Comparison of ENCODE assay signal across 14 cellular contexts in genomic region chr6:109442393-109442924, GRCh38. TPM values are rescaled to one million over a fixed set of nuclear protein-coding genes. Genes with fewer than 3 reads are reported as not detected.
A peak's percentile ranks its signal among the peaks of the same experiment; 100 is the strongest.
DNase-seq lines count a peak whose midpoint lies in the region; ATAC-seq and TF ChIP-seq lines count a peak whose summit lies in the region.
"Had no signal": no experiment of that assay in that cellular context is flagged by ENCODE, and none has a peak within 500 bp of the region (broad histone marks: within the 10 kb centered on the region; RNA-seq: fewer than 3 reads in every experiment).

No MANE protein-coding gene starts in this region.

- POLR2A ChIA-PET in activated B cell treated with CpG ODN at 0.5 μM for 24 hours (lab: Charles Lee), result interaction anchor here (0.6 to 6.7 kb wide), 6 partner anchors 8 to 65 kb away, joined by 3 to 154 read pairs (median 20); partner anchors contain the start of genes CD164 and MICAL1

- H3K4me3 ChIP-seq in stomach, result no peak overlapping the region
- H3K4me3 ChIP-seq: cardiac muscle cell had no signal

- TF ChIP-seq POLR2A in stomach (IDR thresholded peaks at IDR 0.05), result no peak

- CTCF ChIA-PET in activated naive CD4-positive, alpha-beta T cell treated with anti-CD3 and anti-CD28 coated beads for 36 hours (lab: Charles Lee), result interaction anchor here (0.5 to 3.3 kb wide), 8 partner anchors 11 to 597 kb away, joined by 3 to 13 read pairs (median 6); partner anchors contain the start of genes CD164, MICAL1 and ZBTB24
- CTCF ChIA-PET in activated B cell treated with CpG ODN at 0.5 μM for 24 hours (lab: Charles Lee), result interaction anchor here (0.7 to 3.2 kb wide), 6 partner anchors 10 to 40 kb away, joined by 3 to 31 read pairs (median 3); partner anchors contain the start of genes MICAL1 and ZBTB24

- no peaks in the 10 kb centered on the region for H3K27me3 ChIP-seq in stomach
- H3K27me3 ChIP-seq: cardiac muscle cell, vagina had no signal

- ATAC-seq in activated B cell treated with CpG ODN at 0.5 μM for 24 hours (ENCODE audit: low read depth) (no peak), HG03108 (IDR thresholded peaks at IDR 0.05; ENCODE audit: unreplicated experiment) (no peak)
- ATAC-seq: lower lobe of right lung had no signal

- no peak for DNase-seq in activated naive CD4-positive, alpha-beta T cell treated with anti-CD3 and anti-CD28 coated beads for 36 hours
- no peak for DNase-seq in activated naive CD4-positive, alpha-beta T cell treated with anti-CD3 and anti-CD28 coated beads, Interleukin-2, amount 50 U/mL, for 16 hours
- no peak for DNase-seq in activated B cell treated with CpG ODN at 0.5 μM for 24 hours
- DNase-seq in glutamatergic neuron, result no peak
- DNase-seq in stomach, result peak; percentile 17
- DNase-seq in glomerular visceral epithelial cell (ENCODE audit: extremely low spot score), result no peak
- DNase-seq in NCI-H1930 (lab: John Stamatoyannopoulos, UW), result no peak
- DNase-seq: hypothalamus, lower lobe of right lung, NCI-H1048 had no signal

- H3K36me3 Mint-ChIP-seq in activated naive CD4-positive, alpha-beta T cell treated with anti-CD3 and anti-CD28 coated beads for 36 hours (ENCODE audit: low read depth), result peaks cover 8% of the 10 kb centered on the region
- H3K36me3 Mint-ChIP-seq in activated B cell treated with CpG ODN at 0.5 μM for 24 hours (ENCODE audit: low read depth) (peaks cover 57% of the 10 kb centered on the region), glutamatergic neuron (ENCODE audit: unreplicated experiment) (no peaks in the 10 kb centered on the region)

- peaks cover 34 to 56% (median 51%) of the 10 kb centered on the region in 4 donors for H3K36me3 ChIP-seq in stomach
- H3K36me3 ChIP-seq: cardiac muscle cell had no signal

- no peaks in the 10 kb centered on the region for H3K27me3 Mint-ChIP-seq in activated naive CD4-positive, alpha-beta T cell treated with anti-CD3 and anti-CD28 coated beads for 36 hours (ENCODE audit: low read depth)
- H3K27me3 Mint-ChIP-seq in activated B cell treated with CpG ODN at 0.5 μM for 24 hours, result no peaks in the 10 kb centered on the region
- peaks cover 30% of the 10 kb centered on the region for H3K27me3 Mint-ChIP-seq in glutamatergic neuron (ENCODE audit: unreplicated experiment)

- TF ChIP-seq CTCF in activated B cell treated with CpG ODN at 0.5 μM for 24 hours (IDR thresholded peaks at IDR 0.05) (no peak), glutamatergic neuron (IDR thresholded peaks at IDR 0.05; ENCODE audit: partially characterized antibody, unreplicated experiment) (no peak), stomach (IDR thresholded peaks at IDR 0.05) (no peak)

- peaks cover 27% of the 10 kb centered on the region for H3K4me1 Mint-ChIP-seq in activated naive CD4-positive, alpha-beta T cell treated with anti-CD3 and anti-CD28 coated beads for 36 hours (ENCODE audit: low read depth)
- H3K4me1 Mint-ChIP-seq in activated B cell treated with CpG ODN at 0.5 μM for 24 hours, result peaks cover 39% of the 10 kb centered on the region
- H3K4me1 Mint-ChIP-seq in glutamatergic neuron (ENCODE audit: low read depth, unreplicated experiment), result no peaks in the 10 kb centered on the region

- peak overlapping the region; percentile 94 for H3K4me3 Mint-ChIP-seq in activated naive CD4-positive, alpha-beta T cell treated with anti-CD3 and anti-CD28 coated beads for 36 hours
- peak overlapping the region; percentile 96 for H3K4me3 Mint-ChIP-seq in activated B cell treated with CpG ODN at 0.5 μM for 24 hours
- peak overlapping the region; percentile 89 for H3K4me3 Mint-ChIP-seq in glutamatergic neuron (ENCODE audit: unreplicated experiment)

- no peak for TF ChIP-seq EP300 in stomach (IDR thresholded peaks at IDR 0.05)

- H3K9me3 Mint-ChIP-seq in activated naive CD4-positive, alpha-beta T cell treated with anti-CD3 and anti-CD28 coated beads for 36 hours, result no peaks in the 10 kb centered on the region
- H3K9me3 Mint-ChIP-seq in activated B cell treated with CpG ODN at 0.5 μM for 24 hours (no peaks in the 10 kb centered on the region), glutamatergic neuron (ENCODE audit: unreplicated experiment) (peaks cover 23% of the 10 kb centered on the region)

- peaks cover 20 to 36% (median 29%) of the 10 kb centered on the region in 4 donors for H3K4me1 ChIP-seq in stomach

- H3K9me3 ChIP-seq in stomach, result no peaks in the 10 kb centered on the region
- H3K9me3 ChIP-seq: HAP-1, lower lobe of right lung, vagina had no signal

- H3K27ac Mint-ChIP-seq in activated naive CD4-positive, alpha-beta T cell treated with anti-CD3 and anti-CD28 coated beads for 36 hours, result no peak overlapping the region
- H3K27ac Mint-ChIP-seq in activated B cell treated with CpG ODN at 0.5 μM for 24 hours (peak overlapping the region; percentile 95), glutamatergic neuron (ENCODE audit: unreplicated experiment) (peak overlapping the region; percentile 73)

- no peak overlapping the region for H3K27ac ChIP-seq in stomach
- H3K27ac ChIP-seq: cardiac muscle cell had no signal

- intact Hi-C loops in activated naive CD4-positive, alpha-beta T cell treated with anti-CD3 and anti-CD28 coated beads for 36 hours (cut with micrococcal nuclease), result loop anchor here (5.0 kb wide), 1 partner anchor 250 kb away; the partner anchor contains the start of genes AK9 and FIG4
- intact Hi-C loops in activated B cell treated with CpG ODN at 0.5 μM for 24 hours (cut with micrococcal nuclease), result loop anchor here (2.0 kb wide), 1 partner anchor 254 kb away; no protein-coding TSS in a partner anchor
- intact Hi-C loops in stomach (cut with DNase I; ENCODE audit: low total_unique reads), result no loop called here

- WGBS in stomach, 5 donors, result 89 to 98% (median 92%) methylated on average over 6 of the region's 6 CpGs

RNA-seq across cellular contexts. Expression of gene SMPD2, which starts 1.9 kb away (rescaled TPM):
- 1 to 10 TPM; 9.4 to 9.7 TPM for total RNA-seq in activated naive CD4-positive, alpha-beta T cell treated with anti-CD3 and anti-CD28 coated beads for 36 hours
- total RNA-seq in activated B cell treated with CpG ODN at 0.5 μM for 24 hours, result 24.9 and 28.2 TPM in 2 replicates
- total RNA-seq in glutamatergic neuron (ENCODE audit: unreplicated experiment), result 6.4 TPM
- 10 to 100 TPM; 10.7 to 80.5 (median 17.2) TPM for total RNA-seq in stomach
- 10 to 100 TPM; 14.0 to 21.8 (median 17.6) TPM for polyA plus RNA-seq in stomach

RNA-seq across cellular contexts. Expression of gene PPIL6, which starts 2.0 kb away (rescaled TPM):
- under 1 TPM in 1 of 2 experiments, not detected in 1; 0.19 TPM for total RNA-seq in activated naive CD4-positive, alpha-beta T cell treated with anti-CD3 and anti-CD28 coated beads for 36 hours
- 0.73 and 0.91 TPM in 2 replicates for total RNA-seq in activated B cell treated with CpG ODN at 0.5 μM for 24 hours
- total RNA-seq in glutamatergic neuron (ENCODE audit: unreplicated experiment), result 0.83 TPM
- 1 to 10 TPM in 3 of 5 donors, not detected in 2; 1.4 to 8.6 (median 3.2) TPM for total RNA-seq in stomach
- 1 to 10 TPM; 1.0 to 4.0 (median 2.7) TPM for polyA plus RNA-seq in stomach

RNA-seq across cellular contexts. Expression of gene MICAL1, which starts 13.1 kb away (rescaled TPM):
- total RNA-seq in activated naive CD4-positive, alpha-beta T cell treated with anti-CD3 and anti-CD28 coated beads for 36 hours, result 10 to 100 TPM; 20.4 to 22.9 TPM
- total RNA-seq in activated B cell treated with CpG ODN at 0.5 μM for 24 hours (104 and 120 TPM in 2 replicates), glutamatergic neuron (ENCODE audit: unreplicated experiment) (782 TPM), stomach (100 to 1,000 TPM in 3 of 5 donors, 10 to 100 TPM in 2; 13.8 to 205 (median 101) TPM)
- polyA plus RNA-seq in stomach, result 10 to 100 TPM; 15.8 to 18.5 (median 15.8) TPM

RNA-seq across cellular contexts. Expression of gene ZBTB24, which starts 40.6 kb away (rescaled TPM):
- 1 to 10 TPM; 6.9 to 7.4 TPM for total RNA-seq in activated naive CD4-positive, alpha-beta T cell treated with anti-CD3 and anti-CD28 coated beads for 36 hours
- 22.8 and 25.4 TPM in 2 replicates for total RNA-seq in activated B cell treated with CpG ODN at 0.5 μM for 24 hours
- total RNA-seq in glutamatergic neuron (ENCODE audit: unreplicated experiment), result 6.4 TPM
- total RNA-seq in stomach, result 1 to 10 TPM; 1.4 to 9.3 (median 6.8) TPM
- polyA plus RNA-seq in stomach, result 1 to 10 TPM; 2.3 to 3.2 (median 2.6) TPM
